ENCODE assay signal across 8 cellular contexts in the genomic region with DNA sequence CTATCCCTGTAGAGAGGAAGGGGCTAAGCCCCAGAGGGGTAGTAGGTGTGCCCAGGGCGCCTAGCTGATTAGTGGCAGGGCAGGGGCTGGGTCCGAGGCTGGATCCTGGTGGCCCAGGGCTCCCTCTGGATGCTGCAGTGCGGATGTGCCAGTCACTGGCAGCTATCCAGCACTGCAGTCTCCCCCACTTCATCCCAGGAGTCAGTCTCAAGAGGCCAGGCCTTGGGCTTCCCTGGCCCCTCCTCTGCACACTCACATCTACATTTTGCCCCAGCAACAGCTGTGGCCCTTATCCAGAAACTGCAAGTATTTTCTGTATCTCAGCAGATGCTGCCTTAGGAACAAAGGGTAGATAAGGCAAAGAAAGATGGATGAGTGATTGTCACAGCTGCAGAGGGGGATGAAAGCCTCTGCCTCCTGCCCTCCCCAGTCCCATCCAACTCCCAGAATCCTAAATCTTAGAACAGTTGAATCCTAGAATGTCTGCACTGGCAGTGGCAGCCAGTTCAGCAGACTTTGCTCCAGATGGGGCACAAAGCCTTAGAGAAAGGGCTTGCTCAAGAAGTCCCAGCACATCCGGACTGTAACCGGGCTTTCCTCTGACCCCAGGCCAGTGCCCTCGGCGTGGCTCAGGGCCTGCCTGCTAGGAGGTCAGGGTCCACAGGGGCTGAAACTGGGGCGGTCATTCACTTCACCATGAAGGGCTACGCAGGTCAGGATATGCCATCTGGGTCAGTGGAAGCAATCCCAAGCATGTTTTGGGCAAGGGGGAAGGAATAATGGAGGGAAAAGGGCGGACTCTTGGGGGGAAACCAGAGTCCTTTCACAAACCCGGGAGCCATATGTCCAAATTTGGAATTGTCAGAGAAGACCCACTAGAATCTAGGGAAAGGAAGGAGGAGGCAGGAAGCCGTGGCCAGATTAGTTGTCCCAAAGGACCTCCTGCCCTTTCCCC. TPM values are rescaled to one million over a fixed set of nuclear protein-coding genes. Genes with fewer than 3 reads are reported as not detected.
DNase-seq lines count a peak whose midpoint lies in the region; ATAC-seq, FAIRE-seq and TF ChIP-seq lines count a peak whose summit lies in the region.

No MANE protein-coding gene starts in this region.

- TF ChIP-seq EP300 in ovary (IDR thresholded peaks at IDR 0.05), result no peak

- no peak for TF ChIP-seq CTCF in WTC11 (IDR thresholded peaks at IDR 0.05)
- no peak for TF ChIP-seq CTCF in fibroblast of the aortic adventitia (IDR thresholded peaks at IDR 0.05; ENCODE audit: insufficient read depth, low read length)
- TF ChIP-seq CTCF in ovary (IDR thresholded peaks at IDR 0.05), result no peak

- H3K4me3 ChIP-seq in fibroblast of the aortic adventitia (ENCODE audit: low read depth, low read length), result peak overlapping the region; percentile 95
- H3K4me3 ChIP-seq in ovary, result peak overlapping the region; percentile 76

- POLR2A ChIA-PET in WTC11 (lab: Charles Lee), result no interaction called here

- H3K4me3 Mint-ChIP-seq in WTC11, result peak overlapping the region; percentile 74

- CTCF ChIA-PET in WTC11 (lab: Charles Lee), result interaction anchor here (1.0 to 2.7 kb wide), 5 partner anchors 8 to 107 kb away, joined by 3 to 21 read pairs (median 8); no protein-coding TSS in a partner anchor

- H3K27ac ChIP-seq in ovary, result peak overlapping the region; percentile 81 to 92

- no peaks in the 10 kb centered on the region for H3K27me3 ChIP-seq in ovary

- no peaks in the 10 kb centered on the region for H3K9me3 Mint-ChIP-seq in WTC11

- no peak for TF ChIP-seq POLR2A in ovary (IDR thresholded peaks at IDR 0.05)

- H3K27me3 Mint-ChIP-seq in WTC11 (ENCODE audit: low read depth), result peaks cover 14% of the 10 kb centered on the region

- H3K27ac Mint-ChIP-seq in WTC11, result no peak overlapping the region; the same call in 1 of the 2 replicates

- no peaks in the 10 kb centered on the region for H3K9me3 ChIP-seq in ovary

- peaks cover 34% of the 10 kb centered on the region for H3K4me1 Mint-ChIP-seq in WTC11

- H3K4me1 ChIP-seq in ovary (ENCODE audit: insufficient read depth), result peaks cover 18% of the 10 kb centered on the region

- no peak for FAIRE-seq in HTR-8/SVneo (lab: Jason Lieb, UNC)

- 6 to 7% (median 7%) methylated on average over 12 of the region's 12 CpGs for WGBS in ovary, 3 donors

- no peaks in the 10 kb centered on the region for H3K36me3 Mint-ChIP-seq in WTC11

- intact Hi-C loops in ovary (cut with DNase I), result no loop called here

- H3K36me3 ChIP-seq in ovary, result no peaks in the 10 kb centered on the region

- peak; percentile 79 for DNase-seq in AG08396 (ENCODE audit: low spot score)
- DNase-seq in HTR-8/SVneo (ENCODE audit: insufficient read length, low spot score), result peak; percentile 54
- no peak for DNase-seq in WTC11 (ENCODE audit: low spot score)
- DNase-seq in fibroblast of the aortic adventitia (ENCODE audit: low read depth), result peak; percentile 65
- DNase-seq in ovary, result peak; percentile 29 to 58 (median 45)
- no peak for DNase-seq in ureter (ENCODE audit: low spot score)

- ATAC-seq in GM18868 (IDR thresholded peaks at IDR 0.05; ENCODE audit: unreplicated experiment) (peak; percentile 4), WTC11 (no peak), HG03460 (IDR thresholded peaks at IDR 0.05; ENCODE audit: unreplicated experiment) (no peak)

TF ChIP-seq in WTC11, 78 proteins besides CTCF, POLR2A, EP300 and RAD21:
- TF ChIP-seq, protein P1, sequence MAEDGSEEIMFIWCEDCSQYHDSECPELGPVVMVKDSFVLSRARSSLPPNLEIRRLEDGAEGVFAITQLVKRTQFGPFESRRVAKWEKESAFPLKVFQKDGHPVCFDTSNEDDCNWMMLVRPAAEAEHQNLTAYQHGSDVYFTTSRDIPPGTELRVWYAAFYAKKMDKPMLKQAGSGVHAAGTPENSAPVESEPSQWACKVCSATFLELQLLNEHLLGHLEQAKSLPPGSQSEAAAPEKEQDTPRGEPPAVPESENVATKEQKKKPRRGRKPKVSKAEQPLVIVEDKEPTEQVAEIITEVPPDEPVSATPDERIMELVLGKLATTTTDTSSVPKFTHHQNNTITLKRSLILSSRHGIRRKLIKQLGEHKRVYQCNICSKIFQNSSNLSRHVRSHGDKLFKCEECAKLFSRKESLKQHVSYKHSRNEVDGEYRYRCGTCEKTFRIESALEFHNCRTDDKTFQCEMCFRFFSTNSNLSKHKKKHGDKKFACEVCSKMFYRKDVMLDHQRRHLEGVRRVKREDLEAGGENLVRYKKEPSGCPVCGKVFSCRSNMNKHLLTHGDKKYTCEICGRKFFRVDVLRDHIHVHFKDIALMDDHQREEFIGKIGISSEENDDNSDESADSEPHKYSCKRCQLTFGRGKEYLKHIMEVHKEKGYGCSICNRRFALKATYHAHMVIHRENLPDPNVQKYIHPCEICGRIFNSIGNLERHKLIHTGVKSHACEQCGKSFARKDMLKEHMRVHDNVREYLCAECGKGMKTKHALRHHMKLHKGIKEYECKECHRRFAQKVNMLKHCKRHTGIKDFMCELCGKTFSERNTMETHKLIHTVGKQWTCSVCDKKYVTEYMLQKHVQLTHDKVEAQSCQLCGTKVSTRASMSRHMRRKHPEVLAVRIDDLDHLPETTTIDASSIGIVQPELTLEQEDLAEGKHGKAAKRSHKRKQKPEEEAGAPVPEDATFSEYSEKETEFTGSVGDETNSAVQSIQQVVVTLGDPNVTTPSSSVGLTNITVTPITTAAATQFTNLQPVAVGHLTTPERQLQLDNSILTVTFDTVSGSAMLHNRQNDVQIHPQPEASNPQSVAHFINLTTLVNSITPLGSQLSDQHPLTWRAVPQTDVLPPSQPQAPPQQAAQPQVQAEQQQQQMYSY (CRISPR knock-in tag; IDR thresholded peaks at IDR 0.05), result peak; percentile 59; the same call in 1 of the 2 replicates
- TF ChIP-seq TEAD4 (CRISPR knock-in tag; IDR thresholded peaks at IDR 0.05), result no peak

RNA-seq across cellular contexts. Expression of gene ANXA6, which starts 1.5 kb away (rescaled TPM):
- total RNA-seq in WTC11 (2021), result 92.8 to 95.4 TPM (median 92.9 TPM) in 3 replicates
- total RNA-seq in fibroblast of the aortic adventitia (ENCODE audit: low replicate concordance), result 111 and 194 TPM in 2 replicates
- total RNA-seq in ovary, result 100 to 1,000 TPM; 117 to 346 (median 225) TPM
- polyA plus RNA-seq in ovary, result 100 to 1,000 TPM; 183 to 541 TPM
- 123 TPM for total RNA-seq in ureter

Comparison
In these comparisons a context has a peak if more than half of its experiments do, and no peak if none do; other contexts are left out.
1. DNase-seq: peak in AG08396 (single experiment), HTR-8/SVneo (single experiment), fibroblast of the aortic adventitia (single experiment) and ovary (5 of 5); none in WTC11 (single experiment) and ureter (single experiment).